ENCODE assay signal across 16 cellular contexts in the genomic region with DNA sequence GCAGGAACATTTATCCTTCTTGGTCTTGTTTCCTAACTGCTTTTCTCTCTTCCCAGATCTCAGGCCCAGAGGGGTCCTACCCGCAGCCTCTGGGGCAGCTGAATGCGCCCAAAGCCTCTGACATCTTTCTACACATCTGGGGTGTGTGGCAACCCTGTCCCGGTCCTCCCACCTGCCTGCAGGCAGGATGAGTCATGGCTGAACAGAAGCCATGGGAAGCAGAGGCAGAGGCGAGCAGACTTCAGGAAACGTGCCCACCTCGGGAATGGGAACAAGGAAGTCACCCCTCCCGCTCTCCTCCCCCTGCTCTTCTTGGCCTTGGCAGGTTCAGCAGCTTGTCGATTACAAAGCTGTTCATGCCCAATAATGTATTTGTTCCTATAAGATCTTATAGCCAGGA. TPM values are rescaled to one million over a fixed set of nuclear protein-coding genes. Genes with fewer than 3 reads are reported as not detected.
DNase-seq lines count a peak whose midpoint lies in the region; ATAC-seq, FAIRE-seq and TF ChIP-seq lines count a peak whose summit lies in the region.
"Had no signal": no experiment of that assay in that cellular context is flagged by ENCODE, and none has a peak within 500 bp of the region (broad histone marks: within the 10 kb centered on the region; RNA-seq: fewer than 3 reads in every experiment).

No MANE protein-coding gene starts in this region.

- no peak overlapping the region for H2BK15ac ChIP-seq in IMR-90 (ENCODE audit: low read depth, low read length)

- H3K4ac ChIP-seq in IMR-90 (ENCODE audit: low read depth, low read length): no peak overlapping the region

- WGBS in IMR-90 (ENCODE audit: extremely low coverage in 2 of 2, insufficient read length in 1 of 2), 2 experiments: no CpG with 5 or more reads among the region's 8 CpGs

- intact Hi-C loops in IMR-90 (cut with micrococcal nuclease): loop anchor here (2.0 kb wide), 1 partner anchor 68 kb away; no protein-coding TSS in a partner anchor

- no peak overlapping the region for H4K91ac ChIP-seq in IMR-90 (ENCODE audit: insufficient read depth, low read depth, low read length)

- CTCF ChIA-PET in IMR-90 (lab: Yijun Ruan, JAX): interaction anchor here (1.4 kb wide), 1 partner anchor 13 kb away, joined by 3 read pairs; no protein-coding TSS in a partner anchor

- no peak overlapping the region for H2BK120ac ChIP-seq in IMR-90 (ENCODE audit: low read depth, low read length)

- no peak overlapping the region for H3K14ac ChIP-seq in IMR-90 (replicated peaks; ENCODE audit: low read depth, low read length)

- no peak overlapping the region for H2BK20ac ChIP-seq in IMR-90 (ENCODE audit: low read depth, low read length)

- H3K56ac ChIP-seq in IMR-90 (ENCODE audit: extremely low read depth, insufficient read depth, low read length): no peak overlapping the region

- H3K9ac ChIP-seq in IMR-90 (ENCODE audit: low read depth, low read length): no peak overlapping the region

- no peak for TF ChIP-seq POLR2A in IMR-90 (IDR thresholded peaks at IDR 0.05; ENCODE audit: low read depth, low read length)

- no peaks in the 10 kb centered on the region for H3K9me1 ChIP-seq in IMR-90 (ENCODE audit: insufficient read depth, low read length)

- no peaks in the 10 kb centered on the region; the same call in none of the 2 replicates for H3K27me3 ChIP-seq in IMR-90 (ENCODE audit: control insufficient read depth, insufficient read depth, low read length)
- H3K27me3 ChIP-seq in bronchial epithelial cell (ENCODE audit: control insufficient read depth, insufficient read depth, low read length): no peaks in the 10 kb centered on the region
- H3K27me3 ChIP-seq: left lung, pancreas had no signal

- no peak overlapping the region for H3K27ac ChIP-seq in IMR-90 (ENCODE audit: insufficient read depth, low read length)
- H3K27ac ChIP-seq: left lung, pancreas had no signal

- no peaks in the 10 kb centered on the region for H3K79me1 ChIP-seq in IMR-90 (ENCODE audit: low read depth in 1 of 2, low read length in 2 of 2)

- no peak for TF ChIP-seq CTCF in IMR-90 (conservative IDR thresholded peaks at IDR 0.05; ENCODE audit: low read depth, low read length)
- TF ChIP-seq CTCF in bronchial epithelial cell (IDR thresholded peaks at IDR 0.05; ENCODE audit: insufficient read depth, low read length, severe bottlenecking): no peak

- H2AK5ac ChIP-seq in IMR-90 (ENCODE audit: low read depth, low read length): no peak overlapping the region

- H3K4me2 ChIP-seq in IMR-90 (ENCODE audit: low read depth, low read length): no peak overlapping the region

- H2AK9ac ChIP-seq in IMR-90 (replicated peaks; ENCODE audit: low read depth, low read length, poor library complexity): no peak overlapping the region

- DNase-seq in Daoy (ENCODE audit: low read depth) (peak; percentile 87), IMR-90 (peak; percentile 45), bronchial epithelial cell (ENCODE audit: low read depth) (peak; percentile 89), mucosa of gallbladder (ENCODE audit: low spot score) (peak; percentile 29), activated gamma-delta T cell (lab: John Stamatoyannopoulos, UW) (no peak), NCI-H1436 (lab: John Stamatoyannopoulos, UW) (no peak), T-helper 2 cell (no peak), HuH-7.5 (ENCODE audit: low spot score) (no peak)
- DNase-seq: activated CD4-positive, alpha-beta T cell treated with anti-CD3 and anti-CD28 coated beads for 48 hours; central memory CD4-positive, alpha-beta T cell; left lung; pancreas; stimulated activated CD4-positive, alpha-beta T cell treated with anti-CD3 and anti-CD28 coated beads, Interleukin-2, amount 100 ng/mL, for 24 hours; stimulated activated naive B cell treated with anti-CD40 and anti-IgM and Interleukin-4, amounts not matched to agents 10 μg/mL and 1 μg/mL and 100 μg/mL, for 72 hours had no signal

- H4K5ac ChIP-seq in IMR-90 (ENCODE audit: low read depth, low read length): no peak overlapping the region

- TF ChIP-seq RAD21 in IMR-90 (IDR thresholded peaks at IDR 0.05; ENCODE audit: low read length): no peak

- FAIRE-seq in bronchial epithelial cell (lab: Jason Lieb, UNC): no peak
- FAIRE-seq: frontal cortex, pancreas had no signal

- no peak for ATAC-seq in IMR-90 (ENCODE audit: low read depth)
- ATAC-seq: left lung; pancreas; stimulated activated naive B cell treated with anti-CD40 and anti-IgM and Interleukin-4, amounts not matched to agents 10 μg/mL and 1 μg/mL and 100 μg/mL, for 72 hours had no signal

- dilution Hi-C loops in IMR-90 (cut with HindIII; ENCODE audit: low sequenced_read_pairs, unreplicated experiment): no loop called here

- in situ Hi-C loops in IMR-90 (cut with MboI; ENCODE audit: low sequenced_read_pairs): no loop called here

- BruUV-seq in IMR-90 (replicated peaks; lab: Mats Ljungman, UMichigan): no TSS peak

- H2AFZ ChIP-seq in IMR-90 (replicated peaks; ENCODE audit: low read length, poor library complexity): no peak overlapping the region

- no peaks in the 10 kb centered on the region for H3K36me3 ChIP-seq in IMR-90 (ENCODE audit: control insufficient read depth, insufficient read depth, low read length)
- H3K36me3 ChIP-seq in bronchial epithelial cell (ENCODE audit: control insufficient read depth, insufficient read depth, low read length): no peaks in the 10 kb centered on the region
- H3K36me3 ChIP-seq: HAP-1, left lung, pancreas had no signal

- H2BK5ac ChIP-seq in IMR-90 (ENCODE audit: low read depth, low read length, poor library complexity, severe bottlenecking): no peak overlapping the region

- no peak overlapping the region for H3K18ac ChIP-seq in IMR-90 (ENCODE audit: low read depth, low read length)

- peaks cover 6% of the 10 kb centered on the region; the same call in 1 of the 2 replicates for H3K9me3 ChIP-seq in IMR-90 (ENCODE audit: control insufficient read depth, insufficient read depth, low read length)
- H3K9me3 ChIP-seq: HAP-1, left lung, pancreas had no signal

- H3K4me3 ChIP-seq in IMR-90 (ENCODE audit: insufficient read depth, low read depth, low read length) (no peak overlapping the region), bronchial epithelial cell (ENCODE audit: low read depth, low read length) (no peak overlapping the region)
- H3K4me3 ChIP-seq: HAP-1, left lung, pancreas had no signal

- POLR2A ChIA-PET in IMR-90 (lab: Charles Lee; ENCODE audit: unreplicated experiment): interaction anchor here (0.7 kb wide), 1 partner anchor 13 kb away, joined by 3 read pairs; no protein-coding TSS in a partner anchor

- no peak overlapping the region for H3K23ac ChIP-seq in IMR-90 (ENCODE audit: low read depth, low read length)

- H4K20me1 ChIP-seq in IMR-90 (ENCODE audit: insufficient read depth, low read length): no peaks in the 10 kb centered on the region

- no peak overlapping the region for H4K8ac ChIP-seq in IMR-90 (ENCODE audit: low read depth in 2 of 2, low read length in 2 of 2)

- peaks cover 2% of the 10 kb centered on the region; the same call in 1 of the 2 replicates for H3K4me1 ChIP-seq in IMR-90 (ENCODE audit: control insufficient read depth, insufficient read depth, low read length)
- H3K4me1 ChIP-seq: HAP-1, left lung, pancreas had no signal

TF ChIP-seq in IMR-90, 13 proteins besides CTCF, POLR2A, EP300 and RAD21:
- no peak for TF ChIP-seq MAFK (IDR thresholded peaks at IDR 0.05; ENCODE audit: low read depth, low read length)
- TF ChIP-seq FOS (IDR thresholded peaks at IDR 0.05; ENCODE audit: low read depth, low read length): peak; percentile 43; the same call in 1 of the 2 replicates
- peak; percentile 74 for TF ChIP-seq CEBPB (IDR thresholded peaks at IDR 0.05; ENCODE audit: low read depth, low read length)

RNA-seq across cellular contexts. Expression of gene KCNF1, which starts 10.6 kb away (rescaled TPM):
- not detected in 2 replicates for total RNA-seq in Daoy (2014; rRNA removed; shearing (Covaris generic))
- total RNA-seq in IMR-90 (2012; rRNA removed) (0.54 and 0.56 TPM in 2 replicates), bronchial epithelial cell (not detected in 2 replicates), mucosa of gallbladder (0.63 TPM)
- 1.4 TPM in 2 replicates for polyA plus RNA-seq in IMR-90 (2012; rRNA removed)
- polyA plus RNA-seq in IMR-90 (2012; cell fraction: cytosol; rRNA removed): 0.61 and 2.1 TPM in 2 replicates
- 0.88 and 2.2 TPM in 2 replicates for polyA plus RNA-seq in IMR-90 (2012; cell fraction: nucleus; rRNA removed; ENCODE audit: low replicate concordance)
- total RNA-seq: left lung had no signal

Comparison
In these comparisons a context has a peak if more than half of its experiments do, and no peak if none do; other contexts are left out.
1. DNase-seq: peak in Daoy (single experiment), IMR-90 (single experiment), bronchial epithelial cell (single experiment) and mucosa of gallbladder (single experiment); none in activated gamma-delta T cell (single experiment), NCI-H1436 (single experiment), T-helper 2 cell (0 of 5) and HuH-7.5 (single experiment).